Comparison of ENCODE assay signal across 15 cellular contexts in the genomic region with DNA sequence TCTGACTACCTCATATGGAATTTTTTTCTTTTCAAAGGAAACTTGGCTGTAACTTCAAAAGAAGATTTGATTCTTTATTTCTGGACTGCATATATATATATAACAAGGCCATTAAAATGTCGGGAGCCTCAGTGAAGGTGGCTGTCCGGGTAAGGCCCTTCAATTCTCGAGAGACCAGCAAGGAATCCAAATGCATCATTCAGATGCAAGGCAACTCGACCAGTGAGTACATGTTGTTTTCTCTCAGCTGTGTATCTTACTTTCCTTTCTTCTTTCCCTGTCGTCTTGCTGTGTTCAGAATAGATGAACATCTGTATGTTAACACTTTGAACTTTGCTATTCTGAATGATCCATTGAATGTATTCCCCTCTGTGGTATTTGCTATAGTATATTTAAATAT. TPM values are rescaled to one million over a fixed set of nuclear protein-coding genes. Genes with fewer than 3 reads are reported as not detected.
DNase-seq lines count a peak whose midpoint lies in the region; ATAC-seq and TF ChIP-seq lines count a peak whose summit lies in the region.
"Had no signal": no experiment of that assay in that cellular context is flagged by ENCODE, and none has a peak within 500 bp of the region (broad histone marks: within the 10 kb centered on the region; RNA-seq: fewer than 3 reads in every experiment).

No MANE protein-coding gene starts in this region.

- in situ Hi-C loops in IMR-90 (cut with MboI; ENCODE audit: low sequenced_read_pairs) = no loop called here

- CTCF ChIA-PET in IMR-90 (lab: Yijun Ruan, JAX) = no interaction called here

- H3K27me3 ChIP-seq in IMR-90 (ENCODE audit: control insufficient read depth, insufficient read depth, low read length) = no peaks in the 10 kb centered on the region

- no peaks in the 10 kb centered on the region for H3K36me3 Mint-ChIP-seq in activated naive CD4-positive, alpha-beta T cell treated with anti-CD3 and anti-CD28 coated beads, Interleukin-2, amount 50 U/mL, for 72 hours
- peaks cover 8% of the 10 kb centered on the region for H3K36me3 Mint-ChIP-seq in activated T-cell treated with anti-CD3 and anti-CD28 coated beads, Interleukin-2, amount 50 U/mL, for 24 hours (ENCODE audit: low read depth)

- no peak overlapping the region for H3K4me3 Mint-ChIP-seq in activated T-cell treated with anti-CD3 and anti-CD28 coated beads, Interleukin-2, amount 50 U/mL, for 24 hours
- H3K4me3 Mint-ChIP-seq: CD8-positive, alpha-beta T cell had no signal

- no peaks in the 10 kb centered on the region for H3K27me3 Mint-ChIP-seq in activated T-cell treated with anti-CD3 and anti-CD28 coated beads, Interleukin-2, amount 50 U/mL, for 24 hours

- no peak overlapping the region for H3K4ac ChIP-seq in IMR-90 (ENCODE audit: low read depth, low read length)

- H3K56ac ChIP-seq in IMR-90 (ENCODE audit: extremely low read depth, insufficient read depth, low read length) = no peak overlapping the region

- H3K23ac ChIP-seq in IMR-90 (ENCODE audit: low read depth, low read length) = no peak overlapping the region

- no peak for ATAC-seq in IMR-90 (ENCODE audit: low read depth)
- ATAC-seq in sciatic nerve = peak; percentile 52
- ATAC-seq in activated naive CD4-positive, alpha-beta T cell treated with anti-CD3 and anti-CD28 coated beads, Interleukin-2, amount 50 U/mL, for 72 hours = no peak
- ATAC-seq: CD8-positive, alpha-beta T cell; K562; PC-3 had no signal

- H3K4me2 ChIP-seq in IMR-90 (ENCODE audit: low read depth, low read length) = no peak overlapping the region; the same call in 1 of the 2 replicates

- H3K9me3 Mint-ChIP-seq in activated naive CD4-positive, alpha-beta T cell treated with anti-CD3 and anti-CD28 coated beads, Interleukin-2, amount 50 U/mL, for 72 hours = no peaks in the 10 kb centered on the region
- no peaks in the 10 kb centered on the region for H3K9me3 Mint-ChIP-seq in activated T-cell treated with anti-CD3 and anti-CD28 coated beads, Interleukin-2, amount 50 U/mL, for 24 hours
- H3K9me3 Mint-ChIP-seq: CD8-positive, alpha-beta T cell had no signal

- no peak overlapping the region for H2BK15ac ChIP-seq in IMR-90 (ENCODE audit: low read depth, low read length)

- H3K9me3 ChIP-seq in IMR-90 (ENCODE audit: control insufficient read depth, insufficient read depth, low read length) = no peaks in the 10 kb centered on the region

- TF ChIP-seq RAD21 in IMR-90 (IDR thresholded peaks at IDR 0.05; ENCODE audit: low read length) = no peak

- peaks cover 8% of the 10 kb centered on the region for H3K36me3 ChIP-seq in IMR-90 (ENCODE audit: control insufficient read depth, insufficient read depth, low read length)

- no peak overlapping the region for H3K27ac Mint-ChIP-seq in activated naive CD4-positive, alpha-beta T cell treated with anti-CD3 and anti-CD28 coated beads, Interleukin-2, amount 50 U/mL, for 72 hours
- H3K27ac Mint-ChIP-seq in activated T-cell treated with anti-CD3 and anti-CD28 coated beads, Interleukin-2, amount 50 U/mL, for 24 hours = no peak overlapping the region
- H3K27ac Mint-ChIP-seq: CD8-positive, alpha-beta T cell had no signal

- H3K27ac ChIP-seq in IMR-90 (ENCODE audit: insufficient read depth, low read length) = no peak overlapping the region

- no CpG with 5 or more reads among the region's 5 CpGs for WGBS in IMR-90 (ENCODE audit: extremely low coverage in 2 of 2, insufficient read length in 1 of 2), 2 experiments

- no peak overlapping the region for H2BK120ac ChIP-seq in IMR-90 (ENCODE audit: low read depth, low read length)

- H3K14ac ChIP-seq in IMR-90 (replicated peaks; ENCODE audit: low read depth, low read length) = no peak overlapping the region

- 0 out of 2 replicates have a peak overlapping the region, but pooled peaks have one; percentile 63 for H4K5ac ChIP-seq in IMR-90 (ENCODE audit: low read depth, low read length)

- dilution Hi-C loops in IMR-90 (cut with HindIII; ENCODE audit: low sequenced_read_pairs, unreplicated experiment) = no loop called here

- H3K4me1 Mint-ChIP-seq in activated T-cell treated with anti-CD3 and anti-CD28 coated beads, Interleukin-2, amount 50 U/mL, for 24 hours (ENCODE audit: low read depth) = peaks cover 26% of the 10 kb centered on the region

- no peak overlapping the region for H2AK9ac ChIP-seq in IMR-90 (replicated peaks; ENCODE audit: low read depth, low read length, poor library complexity)

- POLR2A ChIA-PET in IMR-90 (lab: Charles Lee; ENCODE audit: unreplicated experiment) = no interaction called here

- intact Hi-C loops in IMR-90 (cut with micrococcal nuclease) = no loop called here
- intact Hi-C loops in sciatic nerve (cut with DNase I) = no loop called here

- H3K9me1 ChIP-seq in IMR-90 (ENCODE audit: insufficient read depth, low read length) = peaks cover 2% of the 10 kb centered on the region

- no peak overlapping the region for H3K18ac ChIP-seq in IMR-90 (ENCODE audit: low read depth, low read length)

- no peak for TF ChIP-seq CTCF in IMR-90 (conservative IDR thresholded peaks at IDR 0.05; ENCODE audit: low read depth, low read length)

- no peak overlapping the region for H3K9ac ChIP-seq in IMR-90 (ENCODE audit: low read depth, low read length)

- peaks cover 47% of the 10 kb centered on the region for H4K20me1 ChIP-seq in IMR-90 (ENCODE audit: insufficient read depth, low read length)

- no peak overlapping the region for H2AK5ac ChIP-seq in IMR-90 (ENCODE audit: low read depth, low read length)

- peaks cover 0 to 52% of the 10 kb centered on the region in 2 experiments; a peak in 3 of 4 replicates for H3K79me1 ChIP-seq in IMR-90 (ENCODE audit: low read depth in 1 of 2, low read length in 2 of 2)

- DNase-seq in IMR-90 (no peak), dedifferentiated amniotic fluid mesenchymal stem cell (ENCODE audit: extremely low spot score) (peak; percentile 25), iris pigment epithelial cell (ENCODE audit: low read depth) (peak; percentile 11), sciatic nerve (ENCODE audit: low spot score) (no peak), SIG-M5 (lab: John Stamatoyannopoulos, UW) (no peak)
- no peak for DNase-seq in activated naive CD4-positive, alpha-beta T cell treated with anti-CD3 and anti-CD28 coated beads, Interleukin-2, amount 50 U/mL, for 72 hours (ENCODE audit: low spot score in 2 of 2)
- no peak for DNase-seq in activated T-cell treated with anti-CD3 and anti-CD28 coated beads, Interleukin-2, amount 50 U/mL, for 24 hours
- DNase-seq: CD8-positive, alpha-beta T cell; GOT3; NCI-H146; NCI-H2081 treated with DMSO at 0.1 percent for 48 hours; NCI-H2227 treated with DMSO at 0.1 percent for 48 hours; NCI-H526; PC-3 had no signal

- H3K4me3 ChIP-seq in IMR-90 (ENCODE audit: insufficient read depth, low read depth, low read length) = no peak overlapping the region
- H3K4me3 ChIP-seq: K562 had no signal

- H4K8ac ChIP-seq in IMR-90 (ENCODE audit: low read depth in 2 of 2, low read length in 2 of 2) = no peak overlapping the region

- BruUV-seq in IMR-90 (replicated peaks; lab: Mats Ljungman, UMichigan) = no TSS peak

- peaks cover 2% of the 10 kb centered on the region; the same call in 1 of the 2 replicates for H3K4me1 ChIP-seq in IMR-90 (ENCODE audit: control insufficient read depth, insufficient read depth, low read length)

- no peak overlapping the region for H4K91ac ChIP-seq in IMR-90 (ENCODE audit: insufficient read depth, low read depth, low read length)

- TF ChIP-seq POLR2A in IMR-90 (IDR thresholded peaks at IDR 0.05; ENCODE audit: low read depth, low read length) = no peak

- no peak overlapping the region for H2BK20ac ChIP-seq in IMR-90 (ENCODE audit: low read depth, low read length)

- H2BK5ac ChIP-seq in IMR-90 (ENCODE audit: low read depth, low read length, poor library complexity, severe bottlenecking) = no peak overlapping the region

- H2AFZ ChIP-seq in IMR-90 (replicated peaks; ENCODE audit: low read length, poor library complexity) = no peak overlapping the region

TF ChIP-seq in IMR-90, 13 proteins besides CTCF, POLR2A, EP300 and RAD21:
- no peak for TF ChIP-seq USF2 (IDR thresholded peaks at IDR 0.05; ENCODE audit: low read depth, low read length)
- TF ChIP-seq MAZ (IDR thresholded peaks at IDR 0.05; ENCODE audit: borderline replicate concordance, low read depth, low read length) = no peak
TF ChIP-seq in IMR-90: peak in this region for 0.

RNA-seq across cellular contexts. Expression of gene KIF1B, which starts 21.8 kb away (rescaled TPM):
- total RNA-seq in IMR-90 (2012; rRNA removed) (21.1 and 32.5 TPM in 2 replicates), sciatic nerve (70.4 TPM)
- polyA plus RNA-seq in IMR-90 (2012; rRNA removed) = 12.3 and 13.0 TPM in 2 replicates
- polyA plus RNA-seq in IMR-90 (2012; cell fraction: cytosol; rRNA removed) = 3.3 and 8.1 TPM in 2 replicates
- 4.9 and 16.7 TPM in 2 replicates for polyA plus RNA-seq in IMR-90 (2012; cell fraction: nucleus; rRNA removed; ENCODE audit: low replicate concordance)
- total RNA-seq in activated naive CD4-positive, alpha-beta T cell treated with anti-CD3 and anti-CD28 coated beads, Interleukin-2, amount 50 U/mL, for 72 hours = 10 to 100 TPM; 11.1 to 14.0 TPM

Comparison
In these comparisons a context has a peak if more than half of its experiments do, and no peak if none do; other contexts are left out.
1. DNase-seq: peak in dedifferentiated amniotic fluid mesenchymal stem cell (single experiment) and iris pigment epithelial cell (single experiment); none in IMR-90 (single experiment), sciatic nerve (single experiment), activated naive CD4-positive, alpha-beta T cell treated with anti-CD3 and anti-CD28 coated beads, Interleukin-2, amount 50 U/mL, for 72 hours (0 of 2), SIG-M5 (single experiment) and activated T-cell treated with anti-CD3 and anti-CD28 coated beads, Interleukin-2, amount 50 U/mL, for 24 hours (single experiment).